11 cellular contexts compared by ENCODE assay signal in the genomic region with DNA sequence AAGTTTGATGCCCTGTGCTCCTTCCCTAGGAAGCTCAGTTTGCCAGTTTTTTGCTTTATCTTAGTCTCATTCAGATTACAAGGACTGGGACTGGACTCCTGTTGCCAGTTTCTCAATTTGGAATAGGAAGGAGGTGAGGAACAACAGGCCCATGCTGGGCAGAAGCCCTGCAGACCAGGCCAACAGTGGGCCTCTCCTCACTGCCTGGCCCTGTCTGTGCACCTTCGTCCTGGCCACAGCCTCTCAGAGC. TPM values are rescaled to one million over a fixed set of nuclear protein-coding genes. Genes with fewer than 3 reads are reported as not detected.
DNase-seq lines count a peak whose midpoint lies in the region; ATAC-seq, FAIRE-seq and TF ChIP-seq lines count a peak whose summit lies in the region.
"Had no signal": no experiment of that assay in that cellular context is flagged by ENCODE, and none has a peak within 500 bp of the region (broad histone marks: within the 10 kb centered on the region; RNA-seq: fewer than 3 reads in every experiment).

No MANE protein-coding gene starts in this region.

- H3K9ac ChIP-seq in keratinocyte (ENCODE audit: control insufficient read depth, extremely low read depth, insufficient read depth, low read length) = peak overlapping the region; percentile 86

- H4K20me1 ChIP-seq in GM23338 (replicated peaks; ENCODE audit: insufficient read depth) = peaks cover 11% of the 10 kb centered on the region
- H4K20me1 ChIP-seq in keratinocyte (ENCODE audit: control insufficient read depth, extremely low read depth, insufficient read depth, low read length) = no peaks in the 10 kb centered on the region

- TF ChIP-seq CTCF in GM23338 (conservative IDR thresholded peaks at IDR 0.05; ENCODE audit: low read depth in 2 of 2) = no peak
- no peak for TF ChIP-seq CTCF in ascending aorta (IDR thresholded peaks at IDR 0.05)
- no peak for TF ChIP-seq CTCF in keratinocyte (optimal IDR thresholded peaks at IDR 0.05 in 1 of 3, IDR thresholded peaks at IDR 0.05 in 1 of 3, conservative IDR thresholded peaks at IDR 0.05 in 1 of 3; ENCODE audit: extremely low read depth in 1 of 3, insufficient read depth in 2 of 3, low read length in 3 of 3)

- ATAC-seq in GM23338 (no peak), GM19395 (IDR thresholded peaks at IDR 0.05; ENCODE audit: unreplicated experiment) (no peak)
- no peak for ATAC-seq in stimulated activated effector memory CD8-positive, alpha-beta T cell treated with anti-CD3 and anti-CD28 coated beads, Interleukin-12 subunit alpha, Interleukin-12 subunit beta, amount 100 ng/mL, for 72 hours

- H3K27me3 ChIP-seq in GM23338 (ENCODE audit: insufficient read depth) = no peaks in the 10 kb centered on the region
- no peaks in the 10 kb centered on the region for H3K27me3 ChIP-seq in ascending aorta
- H3K27me3 ChIP-seq in keratinocyte (ENCODE audit: control insufficient read depth, extremely low read depth, insufficient read depth, low read length) = no peaks in the 10 kb centered on the region

- peaks cover 35% of the 10 kb centered on the region for H3K4me1 Mint-ChIP-seq in GM23338
- peaks cover 84% of the 10 kb centered on the region for H3K4me1 Mint-ChIP-seq in stimulated activated effector memory CD8-positive, alpha-beta T cell treated with anti-CD3 and anti-CD28 coated beads, Interleukin-12 subunit alpha, Interleukin-12 subunit beta, amount 100 ng/mL, for 72 hours

- no peak overlapping the region for H3K4me3 ChIP-seq in GM23338
- no peak overlapping the region for H3K4me3 ChIP-seq in ascending aorta
- peak overlapping the region in 1 of 3 experiments; percentile 37 for H3K4me3 ChIP-seq in keratinocyte (ENCODE audit: control insufficient read depth in 2 of 3, extremely low read depth in 1 of 3, insufficient read depth in 2 of 3, low read depth in 1 of 3, low read length in 3 of 3)

- H2AFZ ChIP-seq in GM23338 (no peak overlapping the region), keratinocyte (ENCODE audit: control insufficient read depth, low read length) (no peak overlapping the region)

- no peaks in the 10 kb centered on the region for H3K9me2 ChIP-seq in GM23338 (ENCODE audit: insufficient read depth)

- H3K9me1 ChIP-seq in keratinocyte (ENCODE audit: control insufficient read depth, extremely low read depth, insufficient read depth, low read length) = peaks cover 4% of the 10 kb centered on the region

- H3K9me3 ChIP-seq in ascending aorta = no peaks in the 10 kb centered on the region
- no peaks in the 10 kb centered on the region for H3K9me3 ChIP-seq in keratinocyte (ENCODE audit: control insufficient read depth, low read depth, low read length)

- dilution Hi-C loops in keratinocyte (cut with MboI; ENCODE audit: extremely low pct_ligation_motif_present, low sequenced_read_pairs) = no loop called here

- H3K36me3 Mint-ChIP-seq in GM23338 (ENCODE audit: low read depth) = peaks cover 26% of the 10 kb centered on the region
- H3K36me3 Mint-ChIP-seq in stimulated activated effector memory CD8-positive, alpha-beta T cell treated with anti-CD3 and anti-CD28 coated beads, Interleukin-12 subunit alpha, Interleukin-12 subunit beta, amount 100 ng/mL, for 72 hours = peaks cover 69% of the 10 kb centered on the region

- 0 out of 2 replicates have a peak overlapping the region, but pooled peaks have one; percentile 63 for H3K27ac ChIP-seq in GM23338 (ENCODE audit: low read depth)
- peak overlapping the region; percentile 86 to 94 for H3K27ac ChIP-seq in ascending aorta
- H3K27ac ChIP-seq in keratinocyte (ENCODE audit: control insufficient read depth, insufficient read depth, low read length) = peak overlapping the region; percentile 96

- H3K9me3 Mint-ChIP-seq in GM23338 = peaks cover 6% of the 10 kb centered on the region
- no peaks in the 10 kb centered on the region for H3K9me3 Mint-ChIP-seq in stimulated activated effector memory CD8-positive, alpha-beta T cell treated with anti-CD3 and anti-CD28 coated beads, Interleukin-12 subunit alpha, Interleukin-12 subunit beta, amount 100 ng/mL, for 72 hours

- H3K79me2 ChIP-seq in GM23338 (replicated peaks; ENCODE audit: insufficient read depth) = peaks cover 89% of the 10 kb centered on the region
- H3K79me2 ChIP-seq in keratinocyte (ENCODE audit: control insufficient read depth, insufficient read depth, low read length) = peaks cover 65% of the 10 kb centered on the region

- no peak for DNase-seq in GM23338 (ENCODE audit: low spot score)
- DNase-seq in ascending aorta (ENCODE audit: low spot score in 2 of 2) = no peak
- DNase-seq in keratinocyte (ENCODE audit: low read depth, low spot score) = no peak
- no peak for DNase-seq in stimulated activated effector memory CD8-positive, alpha-beta T cell treated with anti-CD3 and anti-CD28 coated beads, Interleukin-12 subunit alpha, Interleukin-12 subunit beta, amount 100 ng/mL, for 72 hours (ENCODE audit: low spot score in 2 of 2)
- no peak for DNase-seq in stimulated activated CD4-positive, alpha-beta T cell treated with anti-CD3 and anti-CD28 coated beads, Interleukin-15, amount 100 ng/mL, for 24 hours
- no peak for DNase-seq in activated CD8-positive, alpha-beta memory T cell treated with anti-CD3 and anti-CD28 coated beads, Interleukin-2, amount 50 U/mL, for 48 hours
- DNase-seq in mesenteric fat pad (ENCODE audit: low spot score) = no peak
- DNase-seq: activated CD8-positive, alpha-beta memory T cell treated with anti-CD3 and anti-CD28 coated beads, Interleukin-2, amount 50 U/mL, for 4 hours; cerebellar nuclear complex; NCI-H774 had no signal

- H3K4me1 ChIP-seq in GM23338 (ENCODE audit: insufficient read depth) (peaks cover 13% of the 10 kb centered on the region), ascending aorta (peaks cover 29 to 44% of the 10 kb centered on the region in 2 donors), keratinocyte (ENCODE audit: control insufficient read depth, extremely low read depth, insufficient read depth, low read length) (peaks cover 65% of the 10 kb centered on the region)

- H3K27me3 Mint-ChIP-seq in GM23338 (ENCODE audit: insufficient read depth, low read depth, poor library complexity) = peaks cover 4% of the 10 kb centered on the region

- intact Hi-C loops in ascending aorta (cut with DNase I) = loop anchor here (1.0 to 2.0 kb wide), 3 partner anchors 20 to 40 kb away; no protein-coding TSS in a partner anchor

- H3F3A ChIP-seq in GM23338 (replicated peaks; ENCODE audit: low read depth) = no peaks in the 10 kb centered on the region

- H3K36me3 ChIP-seq in GM23338 (ENCODE audit: insufficient read depth) (no peaks in the 10 kb centered on the region), ascending aorta (peaks cover 9 to 14% of the 10 kb centered on the region in 2 donors), keratinocyte (ENCODE audit: control insufficient read depth in 2 of 2, extremely low read depth in 1 of 2, insufficient read depth in 2 of 2, low read length in 2 of 2) (peaks cover 12 to 28% of the 10 kb centered on the region in 2 experiments)

- H3K4me3 Mint-ChIP-seq in GM23338 = no peak overlapping the region
- no peak overlapping the region for H3K4me3 Mint-ChIP-seq in stimulated activated effector memory CD8-positive, alpha-beta T cell treated with anti-CD3 and anti-CD28 coated beads, Interleukin-12 subunit alpha, Interleukin-12 subunit beta, amount 100 ng/mL, for 72 hours

- no peak overlapping the region for H3K27ac Mint-ChIP-seq in GM23338
- peak overlapping the region; percentile 97 for H3K27ac Mint-ChIP-seq in stimulated activated effector memory CD8-positive, alpha-beta T cell treated with anti-CD3 and anti-CD28 coated beads, Interleukin-12 subunit alpha, Interleukin-12 subunit beta, amount 100 ng/mL, for 72 hours

- H3K4me2 ChIP-seq in GM23338 = no peak overlapping the region
- H3K4me2 ChIP-seq in keratinocyte (ENCODE audit: control insufficient read depth, extremely low read depth, insufficient read depth, low read depth, low read length) = peak overlapping the region; percentile 59

- no peak for FAIRE-seq in keratinocyte (lab: Jason Lieb, UNC)

TF ChIP-seq in GM23338, 12 proteins besides CTCF, POLR2A, EP300 and RAD21:
- TF ChIP-seq ZNF331 (CRISPR knock-in tag; IDR thresholded peaks at IDR 0.05; ENCODE audit: low read depth) (no peak), EZH2 (IDR thresholded peaks at IDR 0.05; ENCODE audit: low read depth, unreplicated experiment) (no peak), JUNB (IDR thresholded peaks at IDR 0.05; ENCODE audit: unreplicated experiment) (no peak), POLR2AphosphoS5 (IDR thresholded peaks at IDR 0.05; ENCODE audit: low read depth) (no peak), ZNF114 (CRISPR knock-in tag; IDR thresholded peaks at IDR 0.05) (no peak), NANOG (IDR thresholded peaks at IDR 0.05; ENCODE audit: borderline replicate concordance) (no peak), STAT1 (IDR thresholded peaks at IDR 0.05; ENCODE audit: unreplicated experiment) (no peak)

RNA-seq across cellular contexts. Expression of a gene that starts 23.7 kb away (rescaled TPM):
- 32.0 and 43.5 TPM in 2 replicates for total RNA-seq in GM23338 (2014; rRNA removed; shearing (Covaris generic))
- polyA plus RNA-seq in GM23338 (2016; fragmentation: Nextera tagmentation; extraction: Ambion mirVana) (27.7 and 29.2 TPM in 2 replicates), keratinocyte (24.9 to 51.4 TPM (median 29.2 TPM) in 3 replicates)
- total RNA-seq in ascending aorta (204 TPM), mesenteric fat pad (104 TPM)
- polyA plus RNA-seq in keratinocyte (2011; ENCODE audit: low read depth) = 65.8 TPM
- polyA plus RNA-seq in keratinocyte (2011; cell fraction: cytosol; rRNA removed) = 22.9 and 50.3 TPM in 2 replicates
- polyA plus RNA-seq in keratinocyte (2011; cell fraction: nucleus; rRNA removed) = 100 and 122 TPM in 2 replicates
- polyA plus RNA-seq in keratinocyte (2012; ENCODE audit: low replicate concordance) = 47.2 and 78.2 TPM in 2 replicates
- 63.9 to 128 TPM (median 69.3 TPM) in 3 replicates for polyA minus RNA-seq in keratinocyte
- 86.5 TPM for polyA minus RNA-seq in keratinocyte (2011; cell fraction: cytosol; rRNA and poly(A)+ RNA removed)
- polyA minus RNA-seq in keratinocyte (2011; cell fraction: nucleus; rRNA and poly(A)+ RNA removed) = 121 and 126 TPM in 2 replicates

RNA-seq across cellular contexts. Expression of a gene that starts 35.5 kb away (rescaled TPM):
- 12.1 and 16.0 TPM in 2 replicates for total RNA-seq in GM23338 (2014; rRNA removed; shearing (Covaris generic))
- 2.4 and 2.8 TPM in 2 replicates for polyA plus RNA-seq in GM23338 (2016; fragmentation: Nextera tagmentation; extraction: Ambion mirVana)
- total RNA-seq in ascending aorta = 63.8 TPM
- 9.3 to 16.6 TPM (median 10.0 TPM) in 3 replicates for polyA plus RNA-seq in keratinocyte
- 0.97 TPM for polyA plus RNA-seq in keratinocyte (2011; ENCODE audit: low read depth)
- polyA plus RNA-seq in keratinocyte (2011; cell fraction: cytosol; rRNA removed) = 6.4 and 7.8 TPM in 2 replicates
- 20.6 and 24.4 TPM in 2 replicates for polyA plus RNA-seq in keratinocyte (2011; cell fraction: nucleus; rRNA removed)
- 5.7 and 8.2 TPM in 2 replicates for polyA plus RNA-seq in keratinocyte (2012; ENCODE audit: low replicate concordance)
- polyA minus RNA-seq in keratinocyte = 12.4 to 25.5 TPM (median 15.5 TPM) in 3 replicates
- 9.2 TPM for polyA minus RNA-seq in keratinocyte (2011; cell fraction: cytosol; rRNA and poly(A)+ RNA removed)
- 9.4 and 16.4 TPM in 2 replicates for polyA minus RNA-seq in keratinocyte (2011; cell fraction: nucleus; rRNA and poly(A)+ RNA removed)
- total RNA-seq in mesenteric fat pad = 24.9 TPM
